Comparison of ENCODE assay signal across 14 cellular contexts in the genomic region with DNA sequence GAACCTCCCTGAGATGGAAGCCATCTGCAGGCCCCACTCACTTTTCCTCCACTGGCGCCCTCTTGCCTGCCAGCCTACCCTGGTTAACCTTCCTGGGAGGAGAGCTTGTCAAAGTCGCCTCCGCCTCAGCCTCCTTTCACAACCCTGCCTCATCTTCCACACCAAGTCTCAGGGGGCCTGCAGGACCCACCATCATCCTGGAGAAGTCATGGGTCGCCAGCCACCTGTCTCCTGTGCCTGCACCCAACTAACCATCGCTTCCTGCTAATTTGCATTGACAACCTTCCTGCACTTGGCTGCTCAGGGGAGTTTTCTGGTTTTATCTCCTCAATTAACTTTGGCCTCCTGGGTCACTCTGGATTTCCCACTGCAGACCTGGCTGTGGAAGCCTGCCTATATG. TPM values are rescaled to one million over a fixed set of nuclear protein-coding genes. Genes with fewer than 3 reads are reported as not detected.
DNase-seq lines count a peak whose midpoint lies in the region; ATAC-seq and TF ChIP-seq lines count a peak whose summit lies in the region.
"Had no signal": no experiment of that assay in that cellular context is flagged by ENCODE, and none has a peak within 500 bp of the region (broad histone marks: within the 10 kb centered on the region; RNA-seq: fewer than 3 reads in every experiment).

No MANE protein-coding gene starts in this region.

- H3K36me3 Mint-ChIP-seq in activated B cell treated with CpG ODN at 0.5 μM for 24 hours (ENCODE audit: low read depth): peaks cover 2% of the 10 kb centered on the region
- H3K36me3 Mint-ChIP-seq: naive thymus-derived CD8-positive, alpha-beta T cell had no signal

- peak; percentile 33 for ATAC-seq in GM19351 (IDR thresholded peaks at IDR 0.05; ENCODE audit: unreplicated experiment)
- ATAC-seq in HG02981 (IDR thresholded peaks at IDR 0.05; ENCODE audit: unreplicated experiment): peak; percentile 34
- ATAC-seq in activated B cell treated with CpG ODN at 0.5 μM for 24 hours (ENCODE audit: low read depth): peak; percentile 57
- ATAC-seq: sciatic nerve, upper lobe of right lung had no signal

- no peak for TF ChIP-seq CTCF in activated B cell treated with CpG ODN at 0.5 μM for 24 hours (IDR thresholded peaks at IDR 0.05)
- no peak for TF ChIP-seq CTCF in coronary artery (IDR thresholded peaks at IDR 0.05)
- TF ChIP-seq CTCF in sigmoid colon (IDR thresholded peaks at IDR 0.05): no peak

- in situ Hi-C loops in ACHN (cut with HindIII; ENCODE audit: low pct_ligation_motif_present, low pct_unique_long_range_greater_than_20kb, low sequenced_read_pairs): no loop called here

- peak overlapping the region; percentile 100 for H3K27ac Mint-ChIP-seq in activated B cell treated with CpG ODN at 0.5 μM for 24 hours

- H3K27me3 Mint-ChIP-seq in activated B cell treated with CpG ODN at 0.5 μM for 24 hours: no peaks in the 10 kb centered on the region

- DNase-seq in activated B cell treated with CpG ODN at 0.5 μM for 24 hours (peak; percentile 66), coronary artery (ENCODE audit: low spot score) (no peak), NCI-H82 treated with DMSO at 0.1 percent for 48 hours (lab: John Stamatoyannopoulos, UW; ENCODE audit: unreplicated experiment) (no peak), ACHN (no peak), sigmoid colon (no peak)
- DNase-seq: foreskin melanocyte; naive thymus-derived CD8-positive, alpha-beta T cell; NCI-H2107; upper lobe of right lung had no signal

- POLR2A ChIA-PET in activated B cell treated with CpG ODN at 0.5 μM for 24 hours (lab: Charles Lee): interaction anchor here (0.6 to 17.3 kb wide), 24 partner anchors 8 to 375 kb away, joined by 3 to 975 read pairs (median 6); partner anchors contain the start of genes GRHPR, PAX5, ZBTB5 and ZCCHC7

- no peaks in the 10 kb centered on the region for H3K36me3 ChIP-seq in sigmoid colon
- H3K36me3 ChIP-seq: upper lobe of right lung had no signal

- H3K27ac ChIP-seq in coronary artery (no peak overlapping the region), sigmoid colon (no peak overlapping the region)
- H3K27ac ChIP-seq: RWPE1, upper lobe of right lung had no signal

- peaks cover 93% of the 10 kb centered on the region for H3K4me1 Mint-ChIP-seq in activated B cell treated with CpG ODN at 0.5 μM for 24 hours

- H3K4me1 ChIP-seq in sigmoid colon: no peaks in the 10 kb centered on the region
- H3K4me1 ChIP-seq: upper lobe of right lung had no signal

- no peaks in the 10 kb centered on the region for H3K9me3 ChIP-seq in sigmoid colon
- H3K9me3 ChIP-seq: upper lobe of right lung had no signal

- no peaks in the 10 kb centered on the region for H3K9me3 Mint-ChIP-seq in activated B cell treated with CpG ODN at 0.5 μM for 24 hours
- H3K9me3 Mint-ChIP-seq: naive thymus-derived CD8-positive, alpha-beta T cell had no signal

- TF ChIP-seq POLR2A in GM10847 (IDR thresholded peaks at IDR 0.05; ENCODE audit: extremely low read depth, insufficient read length) (peak; percentile 56), sigmoid colon (IDR thresholded peaks at IDR 0.05) (no peak)

- 78 to 95% methylated on average over 5 of the region's 5 CpGs for WGBS in sigmoid colon, 2 donors

- peak overlapping the region; percentile 81 for H3K4me3 Mint-ChIP-seq in activated B cell treated with CpG ODN at 0.5 μM for 24 hours

- CTCF ChIA-PET in activated B cell treated with CpG ODN at 0.5 μM for 24 hours (lab: Charles Lee): interaction anchor here (0.9 to 10.7 kb wide), 4 partner anchors 17 to 46 kb away, joined by 3 to 103 read pairs (median 4); no protein-coding TSS in a partner anchor

- TF ChIP-seq EP300 in sigmoid colon (IDR thresholded peaks at IDR 0.05): no peak

- H3K27me3 ChIP-seq in sigmoid colon: no peaks in the 10 kb centered on the region
- H3K27me3 ChIP-seq: upper lobe of right lung had no signal

- intact Hi-C loops in activated B cell treated with CpG ODN at 0.5 μM for 24 hours (cut with micrococcal nuclease) (loop anchor here (1.0 to 2.0 kb wide), 5 partner anchors 9 to 115 kb away; partner anchors contain the start of gene POLR1E), sigmoid colon (cut with DNase I) (no loop called here)

- H3K4me3 ChIP-seq in coronary artery (no peak overlapping the region), sigmoid colon (no peak overlapping the region)
- H3K4me3 ChIP-seq: upper lobe of right lung had no signal

RNA-seq across cellular contexts. Expression of gene GRHPR, which starts 52.8 kb away (rescaled TPM):
- total RNA-seq in activated B cell treated with CpG ODN at 0.5 μM for 24 hours (315 TPM in 2 replicates), sigmoid colon (100 to 1,000 TPM; 127 to 165 (median 157) TPM)
- 10 to 100 TPM; 84.1 to 94.9 (median 88.8) TPM for polyA plus RNA-seq in sigmoid colon
